In the genomic region with DNA sequence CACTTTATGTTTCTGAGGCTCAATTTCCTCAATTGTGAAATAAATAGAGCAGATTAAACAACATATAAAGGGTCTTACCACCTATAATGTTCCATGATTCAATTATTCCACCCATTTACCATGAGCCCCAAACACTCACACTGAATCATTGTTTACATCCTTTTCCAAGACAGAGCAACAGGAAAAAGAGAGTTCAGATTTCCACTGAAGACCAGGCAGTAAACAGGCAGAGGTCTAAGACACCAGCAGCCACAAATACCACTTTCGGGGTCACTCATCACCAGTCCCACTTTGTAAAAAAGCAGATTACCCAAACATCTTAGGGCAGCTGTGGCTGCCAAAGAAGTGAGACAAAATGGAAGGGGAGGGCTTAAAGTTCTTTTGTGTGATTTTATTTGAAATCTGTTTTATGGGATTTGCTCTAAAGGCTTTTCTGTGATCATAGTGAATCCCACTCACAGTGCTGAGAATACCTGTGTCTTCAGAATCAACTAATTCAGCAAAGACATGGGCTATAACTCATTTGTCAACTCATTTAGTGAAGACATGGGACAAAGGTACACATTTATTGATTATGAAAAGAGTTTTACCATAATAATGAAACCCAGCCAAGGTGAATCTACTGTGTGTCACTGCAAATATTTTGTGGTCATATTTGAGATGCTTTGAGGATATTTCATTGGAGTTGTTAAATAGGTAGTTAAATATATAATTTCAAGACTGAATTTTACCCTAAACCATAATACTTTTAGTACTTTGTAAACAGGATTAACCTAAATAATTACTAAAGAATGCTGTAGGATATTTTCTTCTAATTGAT, we compare ENCODE assay signal across 15 cellular contexts. TPM values are rescaled to one million over a fixed set of nuclear protein-coding genes. Genes with fewer than 3 reads are reported as not detected.
DNase-seq lines count a peak whose midpoint lies in the region; ATAC-seq and TF ChIP-seq lines count a peak whose summit lies in the region.
"Had no signal": no experiment of that assay in that cellular context is flagged by ENCODE, and none has a peak within 500 bp of the region (broad histone marks: within the 10 kb centered on the region; RNA-seq: fewer than 3 reads in every experiment).

No MANE protein-coding gene starts in this region.

- H3K9me3 ChIP-seq in Peyer's patch = no peaks in the 10 kb centered on the region
- H3K9me3 ChIP-seq in SK-N-SH = no peaks in the 10 kb centered on the region; the same call in 1 of the 2 replicates

- intact Hi-C loops in left cardiac atrium (cut with DNase I) = no loop called here

- DNase-seq in T-helper 1 cell (no peak), ELR (ENCODE audit: low read depth) (peak; percentile 57), fibroblast of mammary gland (ENCODE audit: low read depth) (peak; percentile 7), left cardiac atrium (no peak), Peyer's patch (no peak), SK-N-SH (no peak)
- DNase-seq in activated T-cell treated with anti-CD3 and anti-CD28 coated beads, Interleukin-2, amount 50 U/mL, for 48 hours = peak; percentile 31 to 50
- DNase-seq: central memory CD4-positive, alpha-beta T cell; EL; NCI-H1092 treated with DMSO at 0.1 percent for 48 hours; NCI-H774; nephron progenitor cell had no signal

- no peaks in the 10 kb centered on the region for H3K27me3 ChIP-seq in Peyer's patch
- no peaks in the 10 kb centered on the region; the same call in 1 of the 2 replicates for H3K27me3 ChIP-seq in SK-N-SH (ENCODE audit: insufficient read depth)

- no peak for TF ChIP-seq CTCF in fibroblast of mammary gland (conservative IDR thresholded peaks at IDR 0.05; ENCODE audit: control insufficient read depth, insufficient read depth, low read depth, low read length)
- TF ChIP-seq CTCF in Peyer's patch (IDR thresholded peaks at IDR 0.05) = no peak
- TF ChIP-seq CTCF in SK-N-SH (IDR thresholded peaks at IDR 0.05) = no peak

- H3K4me2 ChIP-seq in SK-N-SH = no peak overlapping the region

- no peaks in the 10 kb centered on the region for H3K79me2 ChIP-seq in SK-N-SH (ENCODE audit: insufficient read depth)

- WGBS in SK-N-SH (ENCODE audit: low lambda C conversion rate) = 96% methylated on average over 1 of the region's 1 CpG

- CTCF ChIA-PET in SK-N-SH (lab: Yijun Ruan, JAX) = interaction anchor here (1.8 to 5.9 kb wide), 3 partner anchors 8 to 123 kb away, joined by 5 to 33 read pairs (median 13); no protein-coding TSS in a partner anchor

- H4K20me1 ChIP-seq in SK-N-SH (ENCODE audit: insufficient read depth) = no peaks in the 10 kb centered on the region

- H3K36me3 Mint-ChIP-seq in T-helper 1 cell treated with Interleukin-12 subunit alpha and Interleukin-12 subunit beta and Interleukin-4 antibody, amounts not matched to agents 30 μg/mL and 1 μg/mL, for 36 hours (ENCODE audit: low read depth) = no peaks in the 10 kb centered on the region
- H3K36me3 Mint-ChIP-seq: IgD-negative memory B cell had no signal

- POLR2A ChIA-PET in SK-N-SH (lab: Yijun Ruan, JAX) = no interaction called here

- TF ChIP-seq RAD21 in SK-N-SH (IDR thresholded peaks at IDR 0.05; ENCODE audit: low read length) = no peak

- H3K9me3 Mint-ChIP-seq in T-helper 1 cell treated with Interleukin-12 subunit alpha and Interleukin-12 subunit beta and Interleukin-4 antibody, amounts not matched to agents 30 μg/mL and 1 μg/mL, for 36 hours = no peaks in the 10 kb centered on the region
- H3K9me3 Mint-ChIP-seq: IgD-negative memory B cell, nephron progenitor cell had no signal

- no peaks in the 10 kb centered on the region for H3F3A ChIP-seq in SK-N-SH (replicated peaks; ENCODE audit: insufficient read depth)

- no peak for TF ChIP-seq EP300 in SK-N-SH (IDR thresholded peaks at IDR 0.05; ENCODE audit: borderline replicate concordance in 1 of 2, low read depth in 1 of 2, low read length in 1 of 2)

- peak overlapping the region; percentile 66 for H3K27ac Mint-ChIP-seq in T-helper 1 cell treated with Interleukin-12 subunit alpha and Interleukin-12 subunit beta and Interleukin-4 antibody, amounts not matched to agents 30 μg/mL and 1 μg/mL, for 36 hours
- H3K27ac Mint-ChIP-seq: IgD-negative memory B cell, nephron progenitor cell had no signal

- peaks cover 15% of the 10 kb centered on the region for H3K4me1 Mint-ChIP-seq in T-helper 1 cell treated with Interleukin-12 subunit alpha and Interleukin-12 subunit beta and Interleukin-4 antibody, amounts not matched to agents 30 μg/mL and 1 μg/mL, for 36 hours (ENCODE audit: low read depth)

- H3K27ac ChIP-seq in Peyer's patch (no peak overlapping the region), SK-N-SH (ENCODE audit: low read depth in 2 of 2, low read length in 1 of 2) (no peak overlapping the region)
- H3K27ac ChIP-seq: 22Rv1 had no signal

- no peak overlapping the region for H3K4me3 ChIP-seq in fibroblast of mammary gland (ENCODE audit: control insufficient read depth, low read depth, low read length)
- no peak overlapping the region for H3K4me3 ChIP-seq in Peyer's patch
- no peak overlapping the region for H3K4me3 ChIP-seq in SK-N-SH (ENCODE audit: low read depth in 2 of 2, low read length in 1 of 2)

- no peaks in the 10 kb centered on the region for H3K36me3 ChIP-seq in Peyer's patch
- no peaks in the 10 kb centered on the region for H3K36me3 ChIP-seq in SK-N-SH (replicated peaks in 1 of 2; ENCODE audit: control insufficient read depth in 1 of 2, insufficient read depth in 2 of 2, low read length in 1 of 2)

- H2AFZ ChIP-seq in SK-N-SH (ENCODE audit: low read depth) = no peak overlapping the region; the same call in 1 of the 2 replicates

- peak overlapping the region; percentile 39 for H3K4me3 Mint-ChIP-seq in T-helper 1 cell treated with Interleukin-12 subunit alpha and Interleukin-12 subunit beta and Interleukin-4 antibody, amounts not matched to agents 30 μg/mL and 1 μg/mL, for 36 hours
- H3K4me3 Mint-ChIP-seq: IgD-negative memory B cell, nephron progenitor cell had no signal

- H3K9ac ChIP-seq in SK-N-SH = no peak overlapping the region

- no peaks in the 10 kb centered on the region for H3K27me3 Mint-ChIP-seq in T-helper 1 cell treated with Interleukin-12 subunit alpha and Interleukin-12 subunit beta and Interleukin-4 antibody, amounts not matched to agents 30 μg/mL and 1 μg/mL, for 36 hours (ENCODE audit: low read depth)

- H3K4me1 ChIP-seq in Peyer's patch (no peaks in the 10 kb centered on the region), SK-N-SH (ENCODE audit: control insufficient read depth in 1 of 2, insufficient read depth in 2 of 2, low read depth in 1 of 2, low read length in 1 of 2) (no peaks in the 10 kb centered on the region; a peak in 2 of 4 replicates)

- H3K9me2 ChIP-seq in SK-N-SH = no peaks in the 10 kb centered on the region

- no peak for TF ChIP-seq POLR2A in Peyer's patch (IDR thresholded peaks at IDR 0.05)

- ATAC-seq in left cardiac atrium = no peak

TF ChIP-seq in SK-N-SH, 30 proteins besides CTCF, POLR2A, EP300 and RAD21 (continues in another document):
- TF ChIP-seq SIN3A (IDR thresholded peaks at IDR 0.05; ENCODE audit: borderline replicate concordance, low read depth, low read length) = no peak
- TF ChIP-seq JUND (IDR thresholded peaks at IDR 0.05) = no peak
- TF ChIP-seq FOXM1 (IDR thresholded peaks at IDR 0.05; ENCODE audit: low read depth) = no peak
- TF ChIP-seq, protein P1, sequence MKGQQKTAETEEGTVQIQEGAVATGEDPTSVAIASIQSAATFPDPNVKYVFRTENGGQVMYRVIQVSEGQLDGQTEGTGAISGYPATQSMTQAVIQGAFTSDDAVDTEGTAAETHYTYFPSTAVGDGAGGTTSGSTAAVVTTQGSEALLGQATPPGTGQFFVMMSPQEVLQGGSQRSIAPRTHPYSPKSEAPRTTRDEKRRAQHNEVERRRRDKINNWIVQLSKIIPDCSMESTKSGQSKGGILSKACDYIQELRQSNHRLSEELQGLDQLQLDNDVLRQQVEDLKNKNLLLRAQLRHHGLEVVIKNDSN (IDR thresholded peaks at IDR 0.05; ENCODE audit: borderline replicate concordance, low read depth) = no peak
- TF ChIP-seq YY1 (IDR thresholded peaks at IDR 0.05; ENCODE audit: low read depth) = no peak
- no peak for TF ChIP-seq NFIC (IDR thresholded peaks at IDR 0.05; ENCODE audit: borderline replicate concordance)
- TF ChIP-seq, protein P2, sequence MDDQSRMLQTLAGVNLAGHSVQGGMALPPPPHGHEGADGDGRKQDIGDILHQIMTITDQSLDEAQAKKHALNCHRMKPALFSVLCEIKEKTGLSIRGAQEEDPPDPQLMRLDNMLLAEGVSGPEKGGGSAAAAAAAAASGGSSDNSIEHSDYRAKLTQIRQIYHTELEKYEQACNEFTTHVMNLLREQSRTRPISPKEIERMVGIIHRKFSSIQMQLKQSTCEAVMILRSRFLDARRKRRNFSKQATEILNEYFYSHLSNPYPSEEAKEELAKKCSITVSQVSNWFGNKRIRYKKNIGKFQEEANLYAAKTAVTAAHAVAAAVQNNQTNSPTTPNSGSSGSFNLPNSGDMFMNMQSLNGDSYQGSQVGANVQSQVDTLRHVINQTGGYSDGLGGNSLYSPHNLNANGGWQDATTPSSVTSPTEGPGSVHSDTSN (IDR thresholded peaks at IDR 0.05) = no peak
- no peak for TF ChIP-seq RXRA (IDR thresholded peaks at IDR 0.05; ENCODE audit: borderline replicate concordance, low read depth)
- TF ChIP-seq MEF2A (IDR thresholded peaks at IDR 0.05; ENCODE audit: borderline replicate concordance, low read depth) = no peak
- TF ChIP-seq MXI1 (IDR thresholded peaks at IDR 0.05; ENCODE audit: low read depth, low read length) = no peak
- TF ChIP-seq, protein P3, sequence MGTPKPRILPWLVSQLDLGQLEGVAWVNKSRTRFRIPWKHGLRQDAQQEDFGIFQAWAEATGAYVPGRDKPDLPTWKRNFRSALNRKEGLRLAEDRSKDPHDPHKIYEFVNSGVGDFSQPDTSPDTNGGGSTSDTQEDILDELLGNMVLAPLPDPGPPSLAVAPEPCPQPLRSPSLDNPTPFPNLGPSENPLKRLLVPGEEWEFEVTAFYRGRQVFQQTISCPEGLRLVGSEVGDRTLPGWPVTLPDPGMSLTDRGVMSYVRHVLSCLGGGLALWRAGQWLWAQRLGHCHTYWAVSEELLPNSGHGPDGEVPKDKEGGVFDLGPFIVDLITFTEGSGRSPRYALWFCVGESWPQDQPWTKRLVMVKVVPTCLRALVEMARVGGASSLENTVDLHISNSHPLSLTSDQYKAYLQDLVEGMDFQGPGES (IDR thresholded peaks at IDR 0.05; ENCODE audit: low read depth, low read length) = no peak
- TF ChIP-seq FOXJ3 (CRISPR knock-in tag; IDR thresholded peaks at IDR 0.05) = no peak
- no peak for TF ChIP-seq ELF1 (IDR thresholded peaks at IDR 0.05)
- no peak for TF ChIP-seq TAF1 (IDR thresholded peaks at IDR 0.05; ENCODE audit: borderline replicate concordance, low read depth, low read length)
- TF ChIP-seq POLR2AphosphoS5 (IDR thresholded peaks at IDR 0.05; ENCODE audit: low read depth, low read length) = no peak
- no peak for TF ChIP-seq TEAD4 (IDR thresholded peaks at IDR 0.05; ENCODE audit: borderline replicate concordance, insufficient read depth)
- TF ChIP-seq SMC3 (IDR thresholded peaks at IDR 0.05; ENCODE audit: low read depth, low read length) = no peak

RNA-seq across cellular contexts. Expression of a gene that starts 24.8 kb away (rescaled TPM):
- total RNA-seq in left cardiac atrium = 100 to 1,000 TPM; 159 to 179 TPM
- 10 to 100 TPM; 53.9 to 93.3 (median 74.2) TPM for total RNA-seq in Peyer's patch
- polyA plus RNA-seq in SK-N-SH (2012; rRNA removed) = 140 and 197 TPM in 2 replicates
- 221 and 225 TPM in 2 replicates for polyA plus RNA-seq in SK-N-SH (2012; cell fraction: cytosol; rRNA removed)
- 81.0 and 164 TPM in 2 replicates for polyA plus RNA-seq in SK-N-SH (2012; cell fraction: nucleus; rRNA removed)

Comparison
In these comparisons a context has a peak if more than half of its experiments do, and no peak if none do; other contexts are left out.
1. DNase-seq: peak in ELR (single experiment), activated T-cell treated with anti-CD3 and anti-CD28 coated beads, Interleukin-2, amount 50 U/mL, for 48 hours (2 of 2) and fibroblast of mammary gland (single experiment); none in T-helper 1 cell (0 of 5), left cardiac atrium (single experiment), Peyer's patch (0 of 3) and SK-N-SH (single experiment).